ENCODE assay signal across 1 cellular context in the genomic region with DNA sequence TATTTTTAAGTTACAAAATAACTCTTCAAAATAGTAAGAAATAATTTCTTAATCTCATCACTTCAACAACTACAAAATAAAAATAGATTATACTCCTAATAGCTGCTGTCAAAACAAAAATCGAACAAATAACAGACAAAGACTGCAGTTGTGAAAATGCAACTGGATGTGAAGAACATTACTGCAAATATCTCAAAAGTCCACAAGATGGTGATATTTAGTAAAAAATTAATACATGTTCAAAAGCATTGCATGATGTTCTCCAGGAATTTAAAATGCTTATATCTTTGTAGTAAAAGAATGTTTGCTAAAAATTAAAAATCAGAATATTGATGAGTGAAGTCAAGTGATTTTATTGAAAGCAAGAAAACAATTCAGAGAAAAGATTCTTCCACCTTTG.
TF ChIP-seq lines count a peak whose summit lies in the region.

No MANE protein-coding gene starts in this region.

TF ChIP-seq in IMR-90, 13 proteins besides CTCF, POLR2A, EP300 and RAD21 (continued from another document):
- TF ChIP-seq CHD1 (IDR thresholded peaks at IDR 0.05; ENCODE audit: low read depth, low read length), result no peak
- TF ChIP-seq SMC3 (IDR thresholded peaks at IDR 0.05; ENCODE audit: low read depth, low read length), result peak; percentile 41; the same call in 1 of the 2 replicates
